15 cellular contexts compared by ENCODE assay signal in genomic region chr5:80761966-80762365, GRCh38.
"Had no signal": no experiment of that assay in that cellular context is flagged by ENCODE, and none has a peak within 500 bp of the region (broad histone marks: within the 10 kb centered on the region; RNA-seq: fewer than 3 reads in every experiment).

No MANE protein-coding gene starts in this region.

- H3K27me3 ChIP-seq: esophagus squamous epithelium, gastrocnemius medialis, sigmoid colon had no signal

- H3K27me3 Mint-ChIP-seq: activated CD4-positive, alpha-beta T cell treated with anti-CD3 and anti-CD28 coated beads for 36 hours; activated naive CD4-positive, alpha-beta T cell treated with anti-CD3 and anti-CD28 coated beads, Interleukin-2, amount 50 U/mL, for 24 hours; T-cell had no signal

- H3K9me3 Mint-ChIP-seq: activated naive CD4-positive, alpha-beta T cell treated with anti-CD3 and anti-CD28 coated beads, Interleukin-2, amount 50 U/mL, for 24 hours; T-cell had no signal

- H3K9me3 ChIP-seq: esophagus squamous epithelium, gastrocnemius medialis, sigmoid colon, thoracic aorta had no signal

- H3K27ac Mint-ChIP-seq: activated CD4-positive, alpha-beta T cell treated with anti-CD3 and anti-CD28 coated beads for 36 hours; activated CD8-positive, alpha-beta T cell treated with anti-CD3 and anti-CD28 coated beads, Interleukin-2, amount 10 ng/mL, durations not matched to agents 7 days and 5 days; T-cell had no signal

- ATAC-seq: activated CD4-positive, alpha-beta T cell treated with anti-CD3 and anti-CD28 coated beads for 36 hours; activated CD8-positive, alpha-beta T cell treated with anti-CD3 and anti-CD28 coated beads, Interleukin-2, amount 10 ng/mL, durations not matched to agents 7 days and 5 days; gastrocnemius medialis; stimulated activated naive CD8-positive, alpha-beta T cell treated with anti-CD3 and anti-CD28 coated beads, Interleukin-15, Interleukin-2, amounts not matched to agents 100 U/mL and 50 U/mL, for 24 hours; T-cell had no signal

- H3K4me3 Mint-ChIP-seq: activated CD4-positive, alpha-beta T cell treated with anti-CD3 and anti-CD28 coated beads for 36 hours; activated CD8-positive, alpha-beta T cell treated with anti-CD3 and anti-CD28 coated beads, Interleukin-2, amount 10 ng/mL, durations not matched to agents 7 days and 5 days; activated naive CD4-positive, alpha-beta T cell treated with anti-CD3 and anti-CD28 coated beads, Interleukin-2, amount 50 U/mL, for 24 hours; T-cell had no signal

- H3K27ac ChIP-seq: esophagus squamous epithelium, gastrocnemius medialis, sigmoid colon, thoracic aorta had no signal

- DNase-seq: activated CD4-positive, alpha-beta T cell treated with anti-CD3 and anti-CD28 coated beads for 36 hours; activated CD8-positive, alpha-beta T cell treated with anti-CD3 and anti-CD28 coated beads, Interleukin-2, amount 10 ng/mL, durations not matched to agents 7 days and 5 days; activated effector memory CD4-positive, alpha-beta T cell treated with Interleukin-2 at 50 U/mL for 16 hours; esophagus squamous epithelium; gastrocnemius medialis; kidney glomerular epithelial cell; mesendoderm; sigmoid colon; stimulated activated CD4-positive, alpha-beta T cell treated with anti-CD3 and anti-CD28 coated beads, Interleukin-4, amount 100 ng/mL, for 1 hour; stimulated activated CD8-positive, alpha-beta memory T cell treated with anti-CD3 and anti-CD28 coated beads, Interleukin-4, amount 100 ng/mL, for 48 hours; stimulated activated naive CD8-positive, alpha-beta T cell treated with anti-CD3 and anti-CD28 coated beads, Interleukin-15, Interleukin-2, amounts not matched to agents 100 U/mL and 50 U/mL, for 24 hours; T-cell; T1000 had no signal

- H3K4me1 ChIP-seq: esophagus squamous epithelium, gastrocnemius medialis had no signal

- H3K4me3 ChIP-seq: esophagus squamous epithelium, gastrocnemius medialis, sigmoid colon, thoracic aorta had no signal

- H3K36me3 ChIP-seq: gastrocnemius medialis had no signal
